22 cellular contexts compared by ENCODE assay signal in the genomic region with DNA sequence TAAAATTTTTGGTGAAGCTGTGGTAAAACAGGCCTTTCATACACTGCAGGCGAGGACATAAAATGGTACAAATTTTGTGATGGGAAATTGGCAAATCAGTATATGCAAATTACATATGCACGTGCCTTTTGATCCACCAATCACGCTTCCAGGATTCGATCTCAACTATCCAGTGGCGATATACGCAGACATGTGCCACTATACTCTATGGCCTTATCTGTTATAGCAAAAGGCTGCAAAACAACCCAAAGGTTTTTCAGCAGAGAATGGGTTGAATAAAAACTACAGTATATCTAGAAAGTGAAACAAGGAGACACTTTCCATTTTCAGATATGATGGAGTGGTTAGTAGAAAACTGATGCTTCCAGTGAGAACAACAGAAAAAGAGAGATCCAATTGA. TPM values are rescaled to one million over a fixed set of nuclear protein-coding genes. Genes with fewer than 3 reads are reported as not detected.
A peak's percentile ranks its signal among the peaks of the same experiment; 100 is the strongest.
DNase-seq lines count a peak whose midpoint lies in the region; ATAC-seq and TF ChIP-seq lines count a peak whose summit lies in the region.
"Had no signal": no experiment of that assay in that cellular context is flagged by ENCODE, and none has a peak within 500 bp of the region (broad histone marks: within the 10 kb centered on the region; RNA-seq: fewer than 3 reads in every experiment).

No MANE protein-coding gene starts in this region.

- no peaks in the 10 kb centered on the region for H3K36me3 ChIP-seq in lower lobe of right lung
- H3K36me3 ChIP-seq: esophagus muscularis mucosa, suprapubic skin, WERI-Rb-1 had no signal

- no peak overlapping the region for H3K27ac Mint-ChIP-seq in stimulated activated naive CD8-positive, alpha-beta T cell treated with anti-CD3 and anti-CD28 coated beads, Interleukin-15, Interleukin-2, amounts not matched to agents 100 ng/mL and 50 ng/mL, for 24 hours
- no peak overlapping the region for H3K27ac Mint-ChIP-seq in activated T-helper 1 cell treated with anti-CD3 and anti-CD28 coated beads, Interleukin-12 subunit alpha, Interleukin-12 subunit beta, Interleukin-2, Interleukin-4 antibody, amounts not matched to agents 30 ng/mL and 10 ng/mL and 1 ng/mL, durations not matched to agents 14 hours and 24 hours and 36 hours

- POLR2A ChIA-PET in GM10248 (lab: Yijun Ruan, JAX), result no interaction called here

- peak overlapping the region; percentile 43 for H3K4me3 ChIP-seq in lower lobe of right lung

- no peaks in the 10 kb centered on the region for H3K27me3 ChIP-seq in lower lobe of right lung (ENCODE audit: low read depth)
- H3K27me3 ChIP-seq: esophagus muscularis mucosa, suprapubic skin had no signal

- H3K36me3 Mint-ChIP-seq in stimulated activated naive CD8-positive, alpha-beta T cell treated with anti-CD3 and anti-CD28 coated beads, Interleukin-15, Interleukin-2, amounts not matched to agents 100 ng/mL and 50 ng/mL, for 24 hours (ENCODE audit: low read depth), result no peaks in the 10 kb centered on the region
- H3K36me3 Mint-ChIP-seq in activated T-helper 1 cell treated with anti-CD3 and anti-CD28 coated beads, Interleukin-12 subunit alpha, Interleukin-12 subunit beta, Interleukin-2, Interleukin-4 antibody, amounts not matched to agents 30 ng/mL and 10 ng/mL and 1 ng/mL, durations not matched to agents 14 hours and 24 hours and 36 hours (ENCODE audit: low read depth), result no peaks in the 10 kb centered on the region

- H3K27me3 Mint-ChIP-seq in stimulated activated naive CD8-positive, alpha-beta T cell treated with anti-CD3 and anti-CD28 coated beads, Interleukin-15, Interleukin-2, amounts not matched to agents 100 ng/mL and 50 ng/mL, for 24 hours, result peaks cover 13% of the 10 kb centered on the region
- peaks cover 6% of the 10 kb centered on the region for H3K27me3 Mint-ChIP-seq in activated T-helper 1 cell treated with anti-CD3 and anti-CD28 coated beads, Interleukin-12 subunit alpha, Interleukin-12 subunit beta, Interleukin-2, Interleukin-4 antibody, amounts not matched to agents 30 ng/mL and 10 ng/mL and 1 ng/mL, durations not matched to agents 14 hours and 24 hours and 36 hours (ENCODE audit: insufficient read depth)

- H3K4me1 ChIP-seq in lower lobe of right lung, result no peaks in the 10 kb centered on the region
- H3K4me1 ChIP-seq: esophagus muscularis mucosa, parathyroid adenoma, suprapubic skin had no signal

- no peak for DNase-seq in stimulated activated naive CD8-positive, alpha-beta T cell treated with anti-CD3 and anti-CD28 coated beads, Interleukin-15, Interleukin-2, amounts not matched to agents 100 U/mL and 50 U/mL, for 24 hours
- DNase-seq in activated T-helper 1 cell treated with anti-CD3 and anti-CD28 coated beads, Interleukin-12 subunit alpha, Interleukin-12 subunit beta, Interleukin-2, Interleukin-4 antibody, amounts not matched to agents 30 ng/mL and 10 ng/mL and 1 ng/mL, durations not matched to agents 14 hours and 24 hours and 36 hours (ENCODE audit: low spot score), result no peak
- DNase-seq in lower lobe of right lung (no peak), GM10248 (ENCODE audit: extremely low spot score) (no peak), cerebellum (ENCODE audit: low spot score) (no peak)
- DNase-seq: activated CD8-positive, alpha-beta memory T cell treated with anti-CD3 and anti-CD28 coated beads, Interleukin-2, amount 50 U/mL, for 4 hours; amniotic stem cell; Calu3; left ventricle myocardium superior; NCI-H1092; NCI-H510A treated with DMSO at 0.1 percent for 48 hours; stimulated activated CD4-positive, alpha-beta T cell treated with anti-CD3 and anti-CD28 coated beads, Interleukin-2, amount 100 ng/mL, for 48 hours; SW 1271; WERI-Rb-1 had no signal

- CTCF ChIA-PET in GM10248 (lab: Yijun Ruan, JAX), result interaction anchor here (1.0 to 2.3 kb wide), 2 partner anchors 85 to 343 kb away, joined by 3 to 13 read pairs; no protein-coding TSS in a partner anchor

- H3K4me1 Mint-ChIP-seq in stimulated activated naive CD8-positive, alpha-beta T cell treated with anti-CD3 and anti-CD28 coated beads, Interleukin-15, Interleukin-2, amounts not matched to agents 100 ng/mL and 50 ng/mL, for 24 hours (ENCODE audit: low read depth), result peaks cover 7% of the 10 kb centered on the region
- peaks cover 21% of the 10 kb centered on the region for H3K4me1 Mint-ChIP-seq in activated T-helper 1 cell treated with anti-CD3 and anti-CD28 coated beads, Interleukin-12 subunit alpha, Interleukin-12 subunit beta, Interleukin-2, Interleukin-4 antibody, amounts not matched to agents 30 ng/mL and 10 ng/mL and 1 ng/mL, durations not matched to agents 14 hours and 24 hours and 36 hours (ENCODE audit: low read depth)

- H3K9me3 ChIP-seq in lower lobe of right lung, result no peaks in the 10 kb centered on the region
- H3K9me3 ChIP-seq: esophagus muscularis mucosa, suprapubic skin had no signal

- TF ChIP-seq CTCF in lower lobe of right lung (IDR thresholded peaks at IDR 0.05), result no peak
- no peak for TF ChIP-seq CTCF in GM10248 (IDR thresholded peaks at IDR 0.05; ENCODE audit: control extremely low read depth, extremely low read depth, low read depth, missing control alignments)

- peak overlapping the region; percentile 59 for H3K4me3 Mint-ChIP-seq in stimulated activated naive CD8-positive, alpha-beta T cell treated with anti-CD3 and anti-CD28 coated beads, Interleukin-15, Interleukin-2, amounts not matched to agents 100 ng/mL and 50 ng/mL, for 24 hours
- peak overlapping the region; percentile 74 for H3K4me3 Mint-ChIP-seq in activated T-helper 1 cell treated with anti-CD3 and anti-CD28 coated beads, Interleukin-12 subunit alpha, Interleukin-12 subunit beta, Interleukin-2, Interleukin-4 antibody, amounts not matched to agents 30 ng/mL and 10 ng/mL and 1 ng/mL, durations not matched to agents 14 hours and 24 hours and 36 hours

- intact Hi-C loops in activated T-helper 1 cell treated with anti-CD3 and anti-CD28 coated beads, Interleukin-12 subunit alpha, Interleukin-12 subunit beta, Interleukin-2, Interleukin-4 antibody, amounts not matched to agents 30 ng/mL and 10 ng/mL and 1 ng/mL, durations not matched to agents 14 hours and 24 hours and 36 hours (cut with micrococcal nuclease), result no loop called here
- intact Hi-C loops in lower lobe of right lung (cut with DNase I), result no loop called here

- H3K27ac ChIP-seq in lower lobe of right lung, result no peak overlapping the region
- H3K27ac ChIP-seq: esophagus muscularis mucosa, parathyroid adenoma, suprapubic skin, WERI-Rb-1 had no signal

- H3K9me3 Mint-ChIP-seq in stimulated activated naive CD8-positive, alpha-beta T cell treated with anti-CD3 and anti-CD28 coated beads, Interleukin-15, Interleukin-2, amounts not matched to agents 100 ng/mL and 50 ng/mL, for 24 hours, result no peaks in the 10 kb centered on the region
- no peaks in the 10 kb centered on the region for H3K9me3 Mint-ChIP-seq in activated T-helper 1 cell treated with anti-CD3 and anti-CD28 coated beads, Interleukin-12 subunit alpha, Interleukin-12 subunit beta, Interleukin-2, Interleukin-4 antibody, amounts not matched to agents 30 ng/mL and 10 ng/mL and 1 ng/mL, durations not matched to agents 14 hours and 24 hours and 36 hours

- no peak for ATAC-seq in stimulated activated naive CD8-positive, alpha-beta T cell treated with anti-CD3 and anti-CD28 coated beads, Interleukin-15, Interleukin-2, amounts not matched to agents 100 U/mL and 50 U/mL, for 24 hours
- ATAC-seq in lower lobe of right lung, result no peak
- ATAC-seq in HG02571 (IDR thresholded peaks at IDR 0.05; ENCODE audit: unreplicated experiment), result no peak
- no peak for ATAC-seq in GM21786 (IDR thresholded peaks at IDR 0.05; ENCODE audit: unreplicated experiment)

RNA-seq across cellular contexts. Expression of a gene that starts 41.9 kb away (rescaled TPM):
- total RNA-seq in activated T-helper 1 cell treated with anti-CD3 and anti-CD28 coated beads, Interleukin-12 subunit alpha, Interleukin-12 subunit beta, Interleukin-2, Interleukin-4 antibody, amounts not matched to agents 30 ng/mL and 10 ng/mL and 1 ng/mL, durations not matched to agents 14 hours and 24 hours and 36 hours, result not detected in 2 replicates
- 0.65 TPM for total RNA-seq in lower lobe of right lung
- not detected for total RNA-seq in cerebellum
- total RNA-seq: Calu3, cardiac septum, skeletal muscle tissue, suprapubic skin had no signal

RNA-seq across cellular contexts. Expression of a gene that starts 59.8 kb away (rescaled TPM):
- 14.6 and 18.4 TPM in 2 replicates for total RNA-seq in activated T-helper 1 cell treated with anti-CD3 and anti-CD28 coated beads, Interleukin-12 subunit alpha, Interleukin-12 subunit beta, Interleukin-2, Interleukin-4 antibody, amounts not matched to agents 30 ng/mL and 10 ng/mL and 1 ng/mL, durations not matched to agents 14 hours and 24 hours and 36 hours
- total RNA-seq in lower lobe of right lung (7.9 TPM), cerebellum (75.2 TPM)
